In genomic region chr3:64909757-64910475, GRCh38 we compare ENCODE assay signal across 22 cellular contexts.
"Had no signal": no experiment of that assay in that cellular context is flagged by ENCODE, and none has a peak within 500 bp of the region (broad histone marks: within the 10 kb centered on the region; RNA-seq: fewer than 3 reads in every experiment).

No MANE protein-coding gene starts in this region.

- H3K4me1 Mint-ChIP-seq: activated B cell treated with CpG ODN at 0.5 μM for 24 hours; naive thymus-derived CD8-positive, alpha-beta T cell; T-helper 17 cell had no signal

- H3K9me3 ChIP-seq: esophagus muscularis mucosa, neutrophil, suprapubic skin had no signal

- H3K4me3 Mint-ChIP-seq: activated B cell treated with CpG ODN at 0.5 μM for 24 hours; activated CD8-positive, alpha-beta T cell treated with anti-CD3 and anti-CD28 coated beads, Interleukin-2, amount 10 ng/mL, durations not matched to agents 7 days and 5 days; activated T-cell treated with anti-CD3 and anti-CD28 coated beads, Interleukin-2, amount 50 U/mL, for 72 hours; naive thymus-derived CD8-positive, alpha-beta T cell; T-helper 17 cell had no signal

- H3K27ac Mint-ChIP-seq: activated B cell treated with CpG ODN at 0.5 μM for 24 hours; activated CD8-positive, alpha-beta T cell treated with anti-CD3 and anti-CD28 coated beads, Interleukin-2, amount 10 ng/mL, durations not matched to agents 7 days and 5 days; activated naive CD4-positive, alpha-beta T cell treated with anti-CD3 and anti-CD28 coated beads, Interleukin-2, amount 50 U/mL, for 72 hours; activated T-cell treated with anti-CD3 and anti-CD28 coated beads, Interleukin-2, amount 50 U/mL, for 72 hours; naive thymus-derived CD8-positive, alpha-beta T cell; T-helper 17 cell had no signal

- DNase-seq: activated B cell treated with CpG ODN at 0.5 μM for 24 hours; activated CD4-positive, alpha-beta T cell treated with anti-CD3 and anti-CD28 coated beads for 48 hours; activated CD8-positive, alpha-beta memory T cell treated with anti-CD3 and anti-CD28 coated beads, Interleukin-2, amount 50 U/mL, for 48 hours; activated CD8-positive, alpha-beta T cell treated with anti-CD3 and anti-CD28 coated beads, Interleukin-2, amount 10 ng/mL, durations not matched to agents 7 days and 5 days; activated gamma-delta T cell; activated T-cell treated with anti-CD3 and anti-CD28 coated beads, Interleukin-2, amount 50 U/mL, for 72 hours; caudate nucleus; naive thymus-derived CD8-positive, alpha-beta T cell; posterior cingulate gyrus; retina; small intestine; stimulated activated CD4-positive, alpha-beta T cell treated with anti-CD3 and anti-CD28 coated beads, Interleukin-4, amount 100 ng/mL, for 4 hours; stimulated activated CD8-positive, alpha-beta memory T cell treated with anti-CD3 and anti-CD28 coated beads, Interleukin-4, amount 100 ng/mL, for 48 hours; stimulated activated naive CD4-positive, alpha-beta T cell treated with Interleukin-2 at 50 U/mL for 16 hours; T-helper 17 cell had no signal

- H3K36me3 Mint-ChIP-seq: naive thymus-derived CD8-positive, alpha-beta T cell had no signal

- H3K27me3 ChIP-seq: esophagus muscularis mucosa, neutrophil, suprapubic skin had no signal

- FAIRE-seq: colon, endometrium, islet of Langerhans, small intestine had no signal

- H3K27me3 Mint-ChIP-seq: activated B cell treated with CpG ODN at 0.5 μM for 24 hours, T-helper 17 cell had no signal

- H3K36me3 ChIP-seq: esophagus muscularis mucosa, neutrophil, suprapubic skin had no signal

- H3K27ac ChIP-seq: neutrophil, suprapubic skin had no signal

- H3K4me1 ChIP-seq: suprapubic skin had no signal

- H3K4me3 ChIP-seq: esophagus muscularis mucosa, suprapubic skin had no signal
